ENCODE assay signal across 2 cellular contexts in genomic region chr9:133972041-133972970, GRCh38.
A peak's percentile ranks its signal among the peaks of the same experiment; 100 is the strongest.
TF ChIP-seq lines count a peak whose summit lies in the region.

No MANE protein-coding gene starts in this region.

TF ChIP-seq in WTC11, 78 proteins besides CTCF, POLR2A, EP300 and RAD21:
- no peak for TF ChIP-seq PRDM15 (CRISPR knock-in tag; IDR thresholded peaks at IDR 0.05)
- no peak for TF ChIP-seq ZBTB21 (CRISPR knock-in tag; IDR thresholded peaks at IDR 0.05; ENCODE audit: borderline replicate concordance)
- no peak for TF ChIP-seq MAX (CRISPR knock-in tag; IDR thresholded peaks at IDR 0.05)
- TF ChIP-seq E2F1 (CRISPR knock-in tag; IDR thresholded peaks at IDR 0.05): no peak
- no peak for TF ChIP-seq KAT7 (CRISPR knock-in tag; IDR thresholded peaks at IDR 0.05; ENCODE audit: borderline replicate concordance)
- TF ChIP-seq ZNF317 (CRISPR knock-in tag; IDR thresholded peaks at IDR 0.05; ENCODE audit: borderline replicate concordance, low read depth): no peak
- no peak for TF ChIP-seq ZNF121 (CRISPR knock-in tag; IDR thresholded peaks at IDR 0.05)
- no peak for TF ChIP-seq SOX15 (CRISPR knock-in tag; IDR thresholded peaks at IDR 0.05)

TF ChIP-seq in HepG2, 621 proteins besides CTCF, POLR2A, EP300 and RAD21:
- no peak for TF ChIP-seq ZFP90 (CRISPR knock-in tag; IDR thresholded peaks at IDR 0.05; ENCODE audit: borderline replicate concordance)
- peak; percentile 70 for TF ChIP-seq ZNF629 (CRISPR knock-in tag; conservative IDR thresholded peaks at IDR 0.05)
- TF ChIP-seq ZNF788 (CRISPR knock-in tag; IDR thresholded peaks at IDR 0.05; ENCODE audit: borderline replicate concordance): no peak
- no peak for TF ChIP-seq ZNF782 (CRISPR knock-in tag; IDR thresholded peaks at IDR 0.05; ENCODE audit: borderline replicate concordance)
- TF ChIP-seq MATR3 (CRISPR knock-in tag; IDR thresholded peaks at IDR 0.05): no peak
- 0 out of 2 replicates have a peak, but pooled peaks have one; percentile 23 for TF ChIP-seq ZBTB38 (CRISPR knock-in tag; IDR thresholded peaks at IDR 0.05)
- no peak for TF ChIP-seq PATZ1 (CRISPR knock-in tag; IDR thresholded peaks at IDR 0.05)
- TF ChIP-seq CREB3 (CRISPR knock-in tag; IDR thresholded peaks at IDR 0.05): no peak
- 0 out of 2 replicates have a peak, but pooled peaks have one; percentile 11 for TF ChIP-seq ZFX (CRISPR knock-in tag; IDR thresholded peaks at IDR 0.05; ENCODE audit: low read depth)
- peak; percentile 57; the same call in 1 of the 2 replicates for TF ChIP-seq ZBTB33 (CRISPR knock-in tag; IDR thresholded peaks at IDR 0.05)
